Comparison of ENCODE assay signal across 2 cellular contexts in genomic region chr13:70104481-70104880, GRCh38.
TF ChIP-seq lines count a peak whose summit lies in the region.

No MANE protein-coding gene starts in this region.

TF ChIP-seq in HepG2, 621 proteins besides CTCF, POLR2A, EP300 and RAD21:
- TF ChIP-seq CREB1 (IDR thresholded peaks at IDR 0.05) (peak; percentile 41; the same call in 1 of the 2 replicates), CREB1 (CRISPR knock-in tag; IDR thresholded peaks at IDR 0.05) (no peak), MTA3 (CRISPR knock-in tag; IDR thresholded peaks at IDR 0.05) (no peak), ZNF713 (CRISPR knock-in tag; IDR thresholded peaks at IDR 0.05) (no peak), ZNF556 (CRISPR knock-in tag; IDR thresholded peaks at IDR 0.05; ENCODE audit: borderline replicate concordance) (no peak), TBX3 (IDR thresholded peaks at IDR 0.05; ENCODE audit: borderline replicate concordance) (no peak), ZNF629 (CRISPR knock-in tag; conservative IDR thresholded peaks at IDR 0.05) (no peak), NKX3-1 (CRISPR knock-in tag; IDR thresholded peaks at IDR 0.05) (no peak), ZNF572 (CRISPR knock-in tag; IDR thresholded peaks at IDR 0.05) (no peak), NFE2L1 (CRISPR knock-in tag; IDR thresholded peaks at IDR 0.05; ENCODE audit: borderline replicate concordance) (no peak), ZNF274 (CRISPR knock-in tag; IDR thresholded peaks at IDR 0.05) (no peak), ZNF530 (CRISPR knock-in tag; IDR thresholded peaks at IDR 0.05; ENCODE audit: low read depth) (no peak), ATF7 (IDR thresholded peaks at IDR 0.05) (peak; percentile 91), ATF7 (CRISPR knock-in tag; IDR thresholded peaks at IDR 0.05) (no peak), NR2F1 (CRISPR knock-in tag; IDR thresholded peaks at IDR 0.05) (no peak)

TF ChIP-seq in neural cell, 6 proteins besides CTCF, POLR2A, EP300 and RAD21:
- no peak for TF ChIP-seq TAF1 (IDR thresholded peaks at IDR 0.05; ENCODE audit: low read depth)
- no peak for TF ChIP-seq EZH2 (IDR thresholded peaks at IDR 0.05; ENCODE audit: borderline replicate concordance, insufficient read depth, low read length, poor library complexity, severe bottlenecking)
- no peak for TF ChIP-seq SMC3 (conservative IDR thresholded peaks at IDR 0.05; ENCODE audit: poor library complexity)
- TF ChIP-seq POLR2AphosphoS5 (IDR thresholded peaks at IDR 0.05): no peak
- no peak for TF ChIP-seq MXI1 (conservative IDR thresholded peaks at IDR 0.05; ENCODE audit: poor library complexity, severe bottlenecking)
- TF ChIP-seq REST (IDR thresholded peaks at IDR 0.05; ENCODE audit: borderline replicate concordance): no peak
